In the genomic region with DNA sequence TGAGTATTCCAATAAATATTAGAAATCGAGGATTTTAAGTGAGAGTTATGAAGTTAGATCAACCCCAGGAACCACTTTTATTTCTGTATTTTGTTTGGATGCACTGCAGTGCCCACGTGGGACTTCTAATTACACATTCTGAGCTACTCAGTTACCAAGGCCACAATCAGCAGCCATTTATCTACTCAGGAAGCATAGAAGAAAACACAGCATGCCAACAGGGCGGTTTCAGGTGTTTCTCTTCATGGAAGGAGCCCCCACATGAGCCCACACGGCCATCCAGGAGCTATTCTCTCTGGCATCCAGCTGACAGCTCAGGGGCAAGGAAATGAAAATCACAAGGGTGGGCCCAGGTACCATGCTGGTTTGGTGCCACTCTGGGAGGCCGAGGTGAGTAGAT, we compare ENCODE assay signal across 1 cellular context.
TF ChIP-seq lines count a peak whose summit lies in the region.

No MANE protein-coding gene starts in this region.

TF ChIP-seq in HepG2, 621 proteins besides CTCF, POLR2A, EP300 and RAD21:
- TF ChIP-seq, protein P1, sequence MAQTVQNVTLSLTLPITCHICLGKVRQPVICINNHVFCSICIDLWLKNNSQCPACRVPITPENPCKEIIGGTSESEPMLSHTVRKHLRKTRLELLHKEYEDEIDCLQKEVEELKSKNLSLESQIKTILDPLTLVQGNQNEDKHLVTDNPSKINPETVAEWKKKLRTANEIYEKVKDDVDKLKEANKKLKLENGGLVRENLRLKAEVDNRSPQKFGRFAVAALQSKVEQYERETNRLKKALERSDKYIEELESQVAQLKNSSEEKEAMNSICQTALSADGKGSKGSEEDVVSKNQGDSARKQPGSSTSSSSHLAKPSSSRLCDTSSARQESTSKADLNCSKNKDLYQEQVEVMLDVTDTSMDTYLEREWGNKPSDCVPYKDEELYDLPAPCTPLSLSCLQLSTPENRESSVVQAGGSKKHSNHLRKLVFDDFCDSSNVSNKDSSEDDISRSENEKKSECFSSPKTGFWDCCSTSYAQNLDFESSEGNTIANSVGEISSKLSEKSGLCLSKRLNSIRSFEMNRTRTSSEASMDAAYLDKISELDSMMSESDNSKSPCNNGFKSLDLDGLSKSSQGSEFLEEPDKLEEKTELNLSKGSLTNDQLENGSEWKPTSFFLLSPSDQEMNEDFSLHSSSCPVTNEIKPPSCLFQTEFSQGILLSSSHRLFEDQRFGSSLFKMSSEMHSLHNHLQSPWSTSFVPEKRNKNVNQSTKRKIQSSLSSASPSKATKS (CRISPR knock-in tag; IDR thresholded peaks at IDR 0.05), result no peak
- no peak for TF ChIP-seq HMG20B (CRISPR knock-in tag; conservative IDR thresholded peaks at IDR 0.05)
- no peak for TF ChIP-seq FOXA3 (CRISPR knock-in tag; IDR thresholded peaks at IDR 0.05)
- no peak for TF ChIP-seq HDAC1 (CRISPR knock-in tag; IDR thresholded peaks at IDR 0.05)
- TF ChIP-seq BHLHE40 (IDR thresholded peaks at IDR 0.05; ENCODE audit: low read length), result no peak
- TF ChIP-seq SAP130 (CRISPR knock-in tag; IDR thresholded peaks at IDR 0.05; ENCODE audit: low read depth), result no peak
- TF ChIP-seq, protein P2, sequence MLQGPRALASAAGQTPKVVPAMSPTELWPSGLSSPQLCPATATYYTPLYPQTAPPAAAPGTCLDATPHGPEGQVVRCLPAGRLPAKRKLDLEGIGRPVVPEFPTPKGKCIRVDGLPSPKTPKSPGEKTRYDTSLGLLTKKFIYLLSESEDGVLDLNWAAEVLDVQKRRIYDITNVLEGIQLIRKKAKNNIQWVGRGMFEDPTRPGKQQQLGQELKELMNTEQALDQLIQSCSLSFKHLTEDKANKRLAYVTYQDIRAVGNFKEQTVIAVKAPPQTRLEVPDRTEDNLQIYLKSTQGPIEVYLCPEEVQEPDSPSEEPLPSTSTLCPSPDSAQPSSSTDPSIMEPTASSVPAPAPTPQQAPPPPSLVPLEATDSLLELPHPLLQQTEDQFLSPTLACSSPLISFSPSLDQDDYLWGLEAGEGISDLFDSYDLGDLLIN (CRISPR knock-in tag; IDR thresholded peaks at IDR 0.05; ENCODE audit: borderline replicate concordance), result no peak
- no peak for TF ChIP-seq GATAD1 (CRISPR knock-in tag; IDR thresholded peaks at IDR 0.05)
- TF ChIP-seq ZNF709 (CRISPR knock-in tag; IDR thresholded peaks at IDR 0.05), result no peak
- TF ChIP-seq, protein P3, sequence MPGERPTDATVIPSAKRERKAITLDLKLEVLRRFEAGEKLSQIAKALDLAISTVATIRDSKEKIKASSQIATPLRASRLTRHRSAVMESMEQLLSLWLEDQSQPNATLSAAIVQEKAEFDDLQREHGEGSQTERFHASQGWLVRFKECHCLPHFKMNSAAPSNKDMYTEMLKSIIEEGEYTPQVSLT (CRISPR knock-in tag; IDR thresholded peaks at IDR 0.05; ENCODE audit: borderline replicate concordance, low read depth), result no peak
- TF ChIP-seq, protein P4, sequence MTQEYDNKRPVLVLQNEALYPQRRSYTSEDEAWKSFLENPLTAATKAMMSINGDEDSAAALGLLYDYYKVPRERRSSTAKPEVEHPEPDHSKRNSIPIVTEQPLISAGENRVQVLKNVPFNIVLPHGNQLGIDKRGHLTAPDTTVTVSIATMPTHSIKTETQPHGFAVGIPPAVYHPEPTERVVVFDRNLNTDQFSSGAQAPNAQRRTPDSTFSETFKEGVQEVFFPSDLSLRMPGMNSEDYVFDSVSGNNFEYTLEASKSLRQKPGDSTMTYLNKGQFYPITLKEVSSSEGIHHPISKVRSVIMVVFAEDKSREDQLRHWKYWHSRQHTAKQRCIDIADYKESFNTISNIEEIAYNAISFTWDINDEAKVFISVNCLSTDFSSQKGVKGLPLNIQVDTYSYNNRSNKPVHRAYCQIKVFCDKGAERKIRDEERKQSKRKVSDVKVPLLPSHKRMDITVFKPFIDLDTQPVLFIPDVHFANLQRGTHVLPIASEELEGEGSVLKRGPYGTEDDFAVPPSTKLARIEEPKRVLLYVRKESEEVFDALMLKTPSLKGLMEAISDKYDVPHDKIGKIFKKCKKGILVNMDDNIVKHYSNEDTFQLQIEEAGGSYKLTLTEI (CRISPR knock-in tag; conservative IDR thresholded peaks at IDR 0.05), result no peak
- no peak for TF ChIP-seq MXI1 (IDR thresholded peaks at IDR 0.05; ENCODE audit: borderline replicate concordance, low read depth, low read length)
- no peak for TF ChIP-seq SKI (IDR thresholded peaks at IDR 0.05; ENCODE audit: partially characterized antibody)
- TF ChIP-seq ZNF446 (CRISPR knock-in tag; IDR thresholded peaks at IDR 0.05), result no peak
- TF ChIP-seq, protein P5, sequence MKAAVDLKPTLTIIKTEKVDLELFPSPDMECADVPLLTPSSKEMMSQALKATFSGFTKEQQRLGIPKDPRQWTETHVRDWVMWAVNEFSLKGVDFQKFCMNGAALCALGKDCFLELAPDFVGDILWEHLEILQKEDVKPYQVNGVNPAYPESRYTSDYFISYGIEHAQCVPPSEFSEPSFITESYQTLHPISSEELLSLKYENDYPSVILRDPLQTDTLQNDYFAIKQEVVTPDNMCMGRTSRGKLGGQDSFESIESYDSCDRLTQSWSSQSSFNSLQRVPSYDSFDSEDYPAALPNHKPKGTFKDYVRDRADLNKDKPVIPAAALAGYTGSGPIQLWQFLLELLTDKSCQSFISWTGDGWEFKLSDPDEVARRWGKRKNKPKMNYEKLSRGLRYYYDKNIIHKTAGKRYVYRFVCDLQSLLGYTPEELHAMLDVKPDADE (CRISPR knock-in tag; IDR thresholded peaks at IDR 0.05), result no peak
